In the genomic region with DNA sequence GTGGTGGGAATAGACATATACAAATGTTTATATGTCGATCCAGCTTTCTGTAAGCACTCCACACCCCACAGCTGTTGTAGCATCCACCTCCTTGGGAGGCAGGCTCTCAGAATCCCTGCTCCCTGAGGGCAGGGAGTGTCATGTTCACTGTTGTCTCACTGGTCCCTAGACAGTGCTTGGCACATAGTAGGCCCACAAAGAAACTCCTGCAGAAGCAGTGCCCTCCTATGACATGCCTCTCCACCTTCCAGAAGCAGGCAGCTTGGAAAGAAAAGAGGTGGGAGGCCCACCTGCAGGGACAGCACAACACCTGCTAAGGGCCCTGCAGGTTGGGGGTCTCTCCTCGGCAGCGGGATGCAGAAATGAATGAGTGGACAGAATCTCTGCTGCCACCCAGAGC, we compare ENCODE assay signal across 1 cellular context.
TF ChIP-seq lines count a peak whose summit lies in the region.

No MANE protein-coding gene starts in this region.

TF ChIP-seq in HepG2, 621 proteins besides CTCF, POLR2A, EP300 and RAD21:
- no peak for TF ChIP-seq ZNF644 (CRISPR knock-in tag; IDR thresholded peaks at IDR 0.05; ENCODE audit: low read depth)
- TF ChIP-seq ZNF674 (CRISPR knock-in tag; IDR thresholded peaks at IDR 0.05; ENCODE audit: low read depth), result no peak
- TF ChIP-seq ZKSCAN1 (IDR thresholded peaks at IDR 0.05; ENCODE audit: low read length), result peak; percentile 45; the same call in 1 of the 2 replicates
TF ChIP-seq in HepG2: peak in this region for 1.
